14 cellular contexts compared by ENCODE assay signal in the genomic region with DNA sequence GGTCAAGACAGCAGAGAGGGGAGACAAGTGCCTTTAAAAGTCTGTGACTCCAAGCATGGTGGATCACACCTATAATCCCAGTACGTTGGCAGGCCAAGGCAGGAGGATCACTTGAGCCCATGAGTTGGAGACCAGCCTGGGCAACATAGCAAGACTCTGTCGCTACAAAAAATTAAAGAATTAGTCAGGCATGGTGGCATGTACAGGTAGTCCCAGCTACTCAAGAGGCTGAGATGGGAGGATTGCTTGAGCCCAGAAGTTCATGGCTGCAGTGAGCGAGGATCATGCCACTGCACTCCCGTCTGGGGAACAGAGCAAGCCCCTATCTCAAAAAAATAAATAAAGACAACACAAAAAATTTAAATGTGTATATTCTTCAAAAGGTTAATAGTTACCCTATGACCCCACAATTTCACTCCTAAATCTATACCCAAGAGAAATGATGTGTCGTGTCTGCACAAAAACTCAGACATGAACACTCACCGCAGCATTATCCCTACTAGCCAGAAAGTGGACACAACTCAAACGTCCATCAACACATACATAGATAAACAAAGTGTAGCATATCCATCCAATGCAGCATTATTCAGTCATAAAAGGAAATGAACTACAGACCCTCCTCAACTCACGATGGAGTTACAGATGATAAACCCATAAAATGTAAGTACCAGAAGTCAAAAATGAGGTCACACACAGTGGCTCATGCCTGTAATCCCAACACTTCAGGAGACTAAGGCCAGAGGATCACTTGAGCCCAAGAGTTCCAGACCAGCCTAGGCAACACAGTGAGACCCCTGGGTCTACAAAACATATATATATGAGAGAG. TPM values are rescaled to one million over a fixed set of nuclear protein-coding genes. Genes with fewer than 3 reads are reported as not detected.
DNase-seq lines count a peak whose midpoint lies in the region; ATAC-seq and TF ChIP-seq lines count a peak whose summit lies in the region.
"Had no signal": no experiment of that assay in that cellular context is flagged by ENCODE, and none has a peak within 500 bp of the region (broad histone marks: within the 10 kb centered on the region; RNA-seq: fewer than 3 reads in every experiment).

No MANE protein-coding gene starts in this region.

- H3K27me3 ChIP-seq in right cardiac atrium (ENCODE audit: control insufficient read depth, insufficient read depth) = no peaks in the 10 kb centered on the region
- no peaks in the 10 kb centered on the region for H3K27me3 ChIP-seq in ectodermal cell (ENCODE audit: control insufficient read depth, insufficient read depth, low read length, poor library complexity, severe bottlenecking)
- H3K27me3 ChIP-seq: BLaER1 treated with 17β-estradiol and CSF1 and Interleukin-3, amounts not matched to agents 10 nM and 100 nM had no signal

- H3K9me3 ChIP-seq in right cardiac atrium (ENCODE audit: control insufficient read depth, low read length) = no peaks in the 10 kb centered on the region
- H3K9me3 ChIP-seq in ectodermal cell (ENCODE audit: control insufficient read depth, low read length) = no peaks in the 10 kb centered on the region
- H3K9me3 ChIP-seq: BLaER1 treated with 17β-estradiol and CSF1 and Interleukin-3, amounts not matched to agents 10 nM and 100 nM; mucosa of descending colon had no signal

- no peaks in the 10 kb centered on the region for H3K9me3 Mint-ChIP-seq in nephron
- H3K9me3 Mint-ChIP-seq: activated naive CD4-positive, alpha-beta T cell treated with anti-CD3 and anti-CD28 coated beads, Interleukin-2, amount 10 ng/mL, durations not matched to agents 7 days and 5 days had no signal

- DNase-seq in right cardiac atrium = no peak
- DNase-seq in Right ventricle myocardium inferior (ENCODE audit: missing footprints) = no peak
- DNase-seq in dermis blood vessel endothelial cell = no peak
- DNase-seq in NCI-H2196 treated with DMSO at 0.1 percent for 48 hours (lab: John Stamatoyannopoulos, UW; ENCODE audit: unreplicated experiment) = no peak
- DNase-seq in cerebellar cortex (ENCODE audit: low spot score) = no peak
- DNase-seq in GM19240 (ENCODE audit: insufficient read length, low spot score) = no peak
- DNase-seq: activated naive CD4-positive, alpha-beta T cell treated with anti-CD3 and anti-CD28 coated beads, Interleukin-2, amount 10 ng/mL, durations not matched to agents 7 days and 5 days; mucosa of descending colon; NCI-H69; T1000 had no signal

- H3K27me3 Mint-ChIP-seq in nephron (ENCODE audit: low read depth) = no peaks in the 10 kb centered on the region
- H3K27me3 Mint-ChIP-seq: activated naive CD4-positive, alpha-beta T cell treated with anti-CD3 and anti-CD28 coated beads, Interleukin-2, amount 10 ng/mL, durations not matched to agents 7 days and 5 days had no signal

- H3K27ac ChIP-seq in right cardiac atrium (ENCODE audit: low read length) (peak overlapping the region; percentile 48), ectodermal cell (ENCODE audit: insufficient read depth, low read depth, low read length, poor library complexity, severe bottlenecking) (peak overlapping the region; percentile 33)
- H3K27ac ChIP-seq: KMS-11 had no signal

- H3K4me3 ChIP-seq in right cardiac atrium (ENCODE audit: low read length) (no peak overlapping the region), ectodermal cell (ENCODE audit: insufficient read depth, low read depth, low read length) (no peak overlapping the region)
- H3K4me3 ChIP-seq: BLaER1 treated with 17β-estradiol and CSF1 and Interleukin-3, amounts not matched to agents 10 nM and 100 nM; mucosa of descending colon had no signal

- H3K4me1 ChIP-seq in right cardiac atrium (ENCODE audit: control insufficient read depth, insufficient read depth, low read length) (peaks cover 36% of the 10 kb centered on the region), ectodermal cell (ENCODE audit: control insufficient read depth, insufficient read depth, low read length) (peaks cover 5% of the 10 kb centered on the region)

- no peak for TF ChIP-seq CTCF in nephron (IDR thresholded peaks at IDR 0.05; ENCODE audit: unreplicated experiment in 3 of 3)

- 81% methylated on average over 8 of the region's 8 CpGs for WGBS in right cardiac atrium
- 92 to 93% methylated on average over 7 to 8 of the region's 8 CpGs for WGBS in ectodermal cell, 2 experiments

- ATAC-seq in right cardiac atrium (no peak), Right ventricle myocardium inferior (no peak)

- peaks cover 50% of the 10 kb centered on the region for H3K36me3 Mint-ChIP-seq in nephron (ENCODE audit: low read depth)

- peak overlapping the region; percentile 32 to 75 (median 43) for H3K27ac Mint-ChIP-seq in nephron

- H3K4me1 Mint-ChIP-seq in nephron = peaks cover 62% of the 10 kb centered on the region

- no peaks in the 10 kb centered on the region for H3K36me3 ChIP-seq in ectodermal cell (ENCODE audit: control insufficient read depth, insufficient read depth, low read length)

- intact Hi-C loops in right cardiac atrium (cut with DNase I) = no loop called here
- intact Hi-C loops in Right ventricle myocardium inferior (cut with DNase I) = no loop called here

- H3K4me3 Mint-ChIP-seq in nephron = no peak overlapping the region
- H3K4me3 Mint-ChIP-seq: activated naive CD4-positive, alpha-beta T cell treated with anti-CD3 and anti-CD28 coated beads, Interleukin-2, amount 10 ng/mL, durations not matched to agents 7 days and 5 days had no signal

RNA-seq across cellular contexts. Expression of a gene that starts 23.9 kb away (rescaled TPM):
- 10 to 100 TPM; 20.4 to 35.7 (median 31.4) TPM for total RNA-seq in right cardiac atrium
- polyA plus RNA-seq in right cardiac atrium = 10.0 TPM
- total RNA-seq in Right ventricle myocardium inferior = 36.1 TPM
- polyA plus RNA-seq in ectodermal cell (2013, experiment 1 of 4) = 69.3 TPM
- polyA plus RNA-seq in ectodermal cell (2013, experiment 2 of 4) = 67.7 TPM
- 51.1 TPM for polyA plus RNA-seq in ectodermal cell (2013, experiment 3 of 4)
- polyA plus RNA-seq in ectodermal cell (2013, experiment 4 of 4) = 46.2 TPM
- 35.9 and 59.4 TPM in 2 replicates for total RNA-seq in dermis blood vessel endothelial cell
